Comparison of ENCODE assay signal across 16 cellular contexts in the genomic region with DNA sequence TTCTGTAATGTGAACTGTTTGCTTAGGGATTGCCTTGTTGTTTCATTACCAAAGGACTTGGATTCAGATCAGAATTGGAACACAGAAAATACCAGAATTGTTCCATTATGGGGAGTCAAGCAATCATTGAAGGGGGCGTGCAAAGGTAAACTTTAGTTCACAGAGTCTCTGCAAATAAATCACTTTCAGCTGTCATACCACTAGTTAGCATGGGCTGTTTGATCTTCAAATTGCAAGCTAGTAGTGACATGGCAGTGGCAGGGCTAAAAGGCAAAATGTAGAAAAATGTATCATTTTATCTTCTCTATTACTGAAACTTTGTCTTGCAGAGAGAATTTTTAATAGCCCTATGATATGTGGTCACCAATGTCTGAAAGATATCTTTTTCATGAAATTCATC.
"Had no signal": no experiment of that assay in that cellular context is flagged by ENCODE, and none has a peak within 500 bp of the region (broad histone marks: within the 10 kb centered on the region; RNA-seq: fewer than 3 reads in every experiment).

No MANE protein-coding gene starts in this region.

- H3K27ac Mint-ChIP-seq: natural killer cell treated with Interleukin-12 subunit alpha and Interleukin-12 subunit beta and Interleukin-15 and Interleukin-18, amount 100 ng/mL, for 72 hours; stimulated activated memory B cell treated with anti-CD40 and anti-IgM and Interleukin-4, amounts not matched to agents 10 μg/mL and 1 μg/mL and 100 μg/mL, for 72 hours; stimulated activated naive CD8-positive, alpha-beta T cell treated with anti-CD3 and anti-CD28 coated beads, Interleukin-15, Interleukin-2, amounts not matched to agents 100 ng/mL and 50 ng/mL, for 24 hours had no signal

- H3K9me3 Mint-ChIP-seq: natural killer cell treated with Interleukin-12 subunit alpha and Interleukin-12 subunit beta and Interleukin-15 and Interleukin-18, amount 100 ng/mL, for 72 hours; stimulated activated naive CD8-positive, alpha-beta T cell treated with anti-CD3 and anti-CD28 coated beads, Interleukin-15, Interleukin-2, amounts not matched to agents 100 ng/mL and 50 ng/mL, for 24 hours had no signal

- H3K4me3 Mint-ChIP-seq: natural killer cell treated with Interleukin-12 subunit alpha and Interleukin-12 subunit beta and Interleukin-15 and Interleukin-18, amount 100 ng/mL, for 72 hours; stimulated activated memory B cell treated with anti-CD40 and anti-IgM and Interleukin-4, amounts not matched to agents 10 μg/mL and 1 μg/mL and 100 μg/mL, for 72 hours; stimulated activated naive CD8-positive, alpha-beta T cell treated with anti-CD3 and anti-CD28 coated beads, Interleukin-15, Interleukin-2, amounts not matched to agents 100 ng/mL and 50 ng/mL, for 24 hours had no signal

- H3K36me3 Mint-ChIP-seq: natural killer cell treated with Interleukin-12 subunit alpha and Interleukin-12 subunit beta and Interleukin-15 and Interleukin-18, amount 100 ng/mL, for 72 hours; stimulated activated memory B cell treated with anti-CD40 and anti-IgM and Interleukin-4, amounts not matched to agents 10 μg/mL and 1 μg/mL and 100 μg/mL, for 72 hours had no signal

- H3K4me1 Mint-ChIP-seq: stimulated activated memory B cell treated with anti-CD40 and anti-IgM and Interleukin-4, amounts not matched to agents 10 μg/mL and 1 μg/mL and 100 μg/mL, for 72 hours had no signal

- H3K27me3 Mint-ChIP-seq: natural killer cell treated with Interleukin-12 subunit alpha and Interleukin-12 subunit beta and Interleukin-15 and Interleukin-18, amount 100 ng/mL, for 72 hours; stimulated activated memory B cell treated with anti-CD40 and anti-IgM and Interleukin-4, amounts not matched to agents 10 μg/mL and 1 μg/mL and 100 μg/mL, for 72 hours; stimulated activated naive CD8-positive, alpha-beta T cell treated with anti-CD3 and anti-CD28 coated beads, Interleukin-15, Interleukin-2, amounts not matched to agents 100 ng/mL and 50 ng/mL, for 24 hours had no signal

- DNase-seq: cortex of kidney; dorsolateral prefrontal cortex; effector CD8-positive, alpha-beta T cell; heart right ventricle; hypothalamus; kidney glomerular epithelial cell; mammary epithelial cell; posterior cingulate gyrus; spleen; stimulated activated CD4-positive, alpha-beta T cell treated with anti-CD3 and anti-CD28 coated beads, Interleukin-15, amount 100 ng/mL, for 24 hours; stimulated activated CD4-positive, alpha-beta T cell treated with anti-CD3 and anti-CD28 coated beads, Interleukin-1b, Interleukin-23, amount 100 ng/mL, for 48 hours; stimulated activated CD4-positive, alpha-beta T cell treated with anti-CD3 and anti-CD28 coated beads, Interleukin-4, amount 100 ng/mL, for 24 hours; testis had no signal
